8 cellular contexts compared by ENCODE assay signal in the genomic region with DNA sequence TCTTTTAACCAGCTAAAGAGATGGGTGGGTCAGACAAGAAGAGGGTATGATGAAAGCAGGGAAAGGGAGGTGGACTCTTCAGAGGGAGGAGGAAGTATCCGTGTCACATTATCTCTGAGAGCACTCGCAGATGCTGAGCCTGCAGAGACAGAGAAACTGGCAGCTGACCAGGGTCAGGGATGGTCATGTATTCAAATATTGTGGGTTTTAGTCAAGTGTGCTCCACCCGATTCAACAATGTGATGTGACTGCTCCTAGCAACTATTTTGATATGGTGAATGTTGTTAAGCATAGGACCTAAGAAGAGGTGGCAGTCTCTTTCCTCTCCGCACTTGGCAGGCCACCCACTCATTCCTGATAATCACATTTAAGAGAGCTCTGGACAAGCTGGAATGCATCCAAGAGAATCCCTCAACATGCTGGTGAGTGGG. TPM values are rescaled to one million over a fixed set of nuclear protein-coding genes. Genes with fewer than 3 reads are reported as not detected.
DNase-seq lines count a peak whose midpoint lies in the region; ATAC-seq and TF ChIP-seq lines count a peak whose summit lies in the region.

No MANE protein-coding gene starts in this region.

- TF ChIP-seq CTCF in endodermal cell (conservative IDR thresholded peaks at IDR 0.05) (no peak), osteocyte (IDR thresholded peaks at IDR 0.05) (no peak), prostate gland (IDR thresholded peaks at IDR 0.05) (no peak)

- H3K9me3 ChIP-seq in endodermal cell (ENCODE audit: control insufficient read depth, low read length) (no peaks in the 10 kb centered on the region), prostate gland (no peaks in the 10 kb centered on the region)

- H3K27ac Mint-ChIP-seq in endodermal cell (no peak overlapping the region), osteocyte (ENCODE audit: unreplicated experiment) (peak overlapping the region; percentile 90)

- H3K9me3 Mint-ChIP-seq in endodermal cell (no peaks in the 10 kb centered on the region), osteocyte (ENCODE audit: unreplicated experiment) (no peaks in the 10 kb centered on the region)

- no peak overlapping the region for H3K9ac ChIP-seq in endodermal cell (ENCODE audit: extremely low read depth, low read length, poor library complexity, severe bottlenecking)

- no peak overlapping the region for H3K27ac ChIP-seq in endodermal cell (ENCODE audit: low read depth, low read length)
- no peak overlapping the region for H3K27ac ChIP-seq in prostate gland

- DNase-seq in AML-193 (lab: John Stamatoyannopoulos, UW) (peak; percentile 67 to 81), RPMI7951 (ENCODE audit: low read depth) (peak; percentile 98), endodermal cell (no peak), osteocyte (ENCODE audit: extremely low spot score, unreplicated experiment) (no peak), GF-D8 (lab: John Stamatoyannopoulos, UW) (no peak), HK-2 (ENCODE audit: unreplicated experiment) (no peak), prostate gland (ENCODE audit: low spot score) (no peak)

- peaks cover 11% of the 10 kb centered on the region for H3K4me1 Mint-ChIP-seq in endodermal cell
- H3K4me1 Mint-ChIP-seq in osteocyte (ENCODE audit: unreplicated experiment): peaks cover 38% of the 10 kb centered on the region

- intact Hi-C loops in prostate gland (cut with DNase I): loop anchor here (10.0 kb wide), 2 partner anchors 49 to 99 kb away; no protein-coding TSS in a partner anchor

- H3K4me3 ChIP-seq in endodermal cell (ENCODE audit: low read length): no peak overlapping the region
- H3K4me3 ChIP-seq in prostate gland: no peak overlapping the region

- H3K4me1 ChIP-seq in endodermal cell (ENCODE audit: control insufficient read depth, insufficient read depth, low read length) (peaks cover 3% of the 10 kb centered on the region), prostate gland (replicated peaks) (peaks cover 4% of the 10 kb centered on the region)

- no peaks in the 10 kb centered on the region for H3K36me3 ChIP-seq in endodermal cell (ENCODE audit: control insufficient read depth, insufficient read depth, low read length)
- no peaks in the 10 kb centered on the region for H3K36me3 ChIP-seq in prostate gland

- 86 to 94% methylated on average over 2 to 4 of the region's 4 CpGs for WGBS in endodermal cell (ENCODE audit: insufficient coverage in 1 of 2, insufficient read length in 1 of 2), 2 experiments
- 54% methylated on average over 4 of the region's 4 CpGs for WGBS in prostate gland

- peaks cover 59% of the 10 kb centered on the region for H3K27me3 Mint-ChIP-seq in endodermal cell (ENCODE audit: insufficient read depth)
- H3K27me3 Mint-ChIP-seq in osteocyte (ENCODE audit: unreplicated experiment): no peaks in the 10 kb centered on the region

- TF ChIP-seq POLR2A in prostate gland (IDR thresholded peaks at IDR 0.05): no peak

- H3K36me3 Mint-ChIP-seq in endodermal cell (ENCODE audit: low read depth): no peaks in the 10 kb centered on the region
- peaks cover 5% of the 10 kb centered on the region for H3K36me3 Mint-ChIP-seq in osteocyte (ENCODE audit: unreplicated experiment)

- peak; percentile 40 for ATAC-seq in GM21723 (IDR thresholded peaks at IDR 0.05; ENCODE audit: unreplicated experiment)

- H3K27me3 ChIP-seq in endodermal cell (ENCODE audit: control insufficient read depth, insufficient read depth, low read length, poor library complexity, severe bottlenecking) (peaks cover 25% of the 10 kb centered on the region), prostate gland (replicated peaks; ENCODE audit: insufficient read depth) (no peaks in the 10 kb centered on the region)

- H3K4me3 Mint-ChIP-seq in endodermal cell (peak overlapping the region; percentile 62), osteocyte (ENCODE audit: unreplicated experiment) (peak overlapping the region; percentile 80)

RNA-seq across cellular contexts. Expression of a gene that starts 1.3 kb away (rescaled TPM):
- 38.0 and 40.3 TPM in 2 replicates for total RNA-seq in RPMI7951 (2014; rRNA removed; shearing (Covaris generic))
- total RNA-seq in endodermal cell (10 to 100 TPM in 1 of 2 donors, 1 to 10 TPM in 1; 8.0 to 10.9 TPM), osteocyte (22.1 and 24.6 TPM in 2 replicates), prostate gland (10 to 100 TPM; 26.1 to 30.3 TPM)
- 3.6 TPM for polyA plus RNA-seq in endodermal cell (2013, experiment 1 of 2)
- 3.8 TPM for polyA plus RNA-seq in endodermal cell (2013, experiment 2 of 2)

RNA-seq across cellular contexts. Expression of a gene that starts 39.6 kb away (rescaled TPM):
- total RNA-seq in RPMI7951 (2014; rRNA removed; shearing (Covaris generic)): not detected in 2 replicates
- total RNA-seq in endodermal cell (under 1 TPM in 1 of 2 donors, not detected in 1; 0.09 TPM), osteocyte (not detected in 2 replicates), prostate gland (not detected)
- polyA plus RNA-seq in endodermal cell (2013, experiment 1 of 2): 0.04 TPM
- 0.08 TPM for polyA plus RNA-seq in endodermal cell (2013, experiment 2 of 2)

Comparison
In these comparisons a context has a peak if more than half of its experiments do, and no peak if none do; other contexts are left out.
1. DNase-seq: peak in AML-193 (2 of 2) and RPMI7951 (single experiment); none in endodermal cell (single experiment), osteocyte (single experiment), GF-D8 (single experiment), HK-2 (single experiment) and prostate gland (single experiment).